Comparison of ENCODE assay signal across 26 cellular contexts in the genomic region with DNA sequence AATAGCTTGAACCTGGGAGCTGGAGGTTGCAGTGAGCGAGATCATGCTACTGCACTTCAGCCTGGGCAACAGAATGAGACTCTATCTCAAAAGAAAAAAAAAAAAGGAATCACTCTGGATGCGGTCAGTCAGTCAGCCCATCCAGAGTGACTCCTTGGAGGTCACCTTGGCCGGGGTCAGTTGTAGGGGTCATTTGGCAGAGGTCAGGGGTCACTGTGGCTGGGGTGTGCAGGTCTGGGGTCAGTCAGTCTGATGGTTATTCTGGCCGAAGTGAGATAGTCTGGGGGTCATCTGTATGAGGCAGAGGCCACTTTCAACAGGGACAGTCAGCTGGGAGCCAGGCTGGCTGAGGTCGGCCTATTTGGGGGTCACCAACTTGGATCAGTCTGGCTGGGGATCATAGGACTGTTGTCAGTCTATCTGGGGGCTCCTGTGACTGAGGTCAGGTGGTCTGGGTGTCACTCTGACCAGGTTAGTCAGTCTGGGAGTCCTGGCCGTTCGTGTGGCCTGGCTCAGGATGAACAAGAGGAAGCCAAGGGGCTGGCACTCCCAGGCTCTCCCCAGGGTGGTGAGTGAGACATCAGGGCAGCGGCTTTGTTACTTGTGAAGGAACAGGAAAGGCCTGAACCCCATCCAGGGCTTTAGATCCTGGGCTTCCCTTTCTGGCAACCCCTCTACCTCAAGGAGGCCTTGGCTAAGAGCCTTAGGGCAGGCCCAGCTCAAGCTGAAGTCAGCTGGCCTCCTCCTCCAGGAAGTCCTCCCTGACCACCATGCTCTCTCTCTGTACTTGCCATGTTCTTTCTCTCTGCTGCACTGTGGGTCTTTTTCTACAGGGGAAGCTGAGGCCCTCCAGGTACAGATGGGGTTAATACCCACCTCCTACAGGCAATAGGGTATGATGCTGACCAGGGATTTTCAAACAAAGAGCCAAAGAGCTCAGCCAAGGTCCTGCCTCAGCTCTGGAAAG.
"Had no signal": no experiment of that assay in that cellular context is flagged by ENCODE, and none has a peak within 500 bp of the region (broad histone marks: within the 10 kb centered on the region; RNA-seq: fewer than 3 reads in every experiment).

No MANE protein-coding gene starts in this region.

- H3K9me3 Mint-ChIP-seq: activated CD4-positive, alpha-beta memory T cell treated with anti-CD3 and anti-CD28 coated beads, Interleukin-2, amount 10 ng/mL, durations not matched to agents 7 days and 5 days; activated naive CD8-positive, alpha-beta T cell treated with anti-CD3 and anti-CD28 coated beads, Interleukin-2, amount 50 U/mL, for 24 hours; activated T-helper 17 cell treated with anti-CD3 and anti-CD28 coated beads, Interleukin-2, amount 50 U/mL, for 72 hours; naive B cell had no signal

- H3K27ac Mint-ChIP-seq: activated CD4-positive, alpha-beta memory T cell treated with anti-CD3 and anti-CD28 coated beads, Interleukin-2, amount 10 ng/mL, durations not matched to agents 7 days and 5 days; activated CD8-positive, alpha-beta memory T cell treated with anti-CD3 and anti-CD28 coated beads, Interleukin-2, amount 10 ng/mL, durations not matched to agents 7 days and 5 days; activated naive CD8-positive, alpha-beta T cell treated with anti-CD3 and anti-CD28 coated beads, Interleukin-2, amount 50 U/mL, for 24 hours; activated T-helper 17 cell treated with anti-CD3 and anti-CD28 coated beads, Interleukin-2, amount 50 U/mL, for 72 hours had no signal

- H3K4me1 ChIP-seq: gastrocnemius medialis, heart left ventricle, pancreas had no signal

- H3K4me1 Mint-ChIP-seq: activated CD4-positive, alpha-beta memory T cell treated with anti-CD3 and anti-CD28 coated beads, Interleukin-2, amount 10 ng/mL, durations not matched to agents 7 days and 5 days; activated CD8-positive, alpha-beta memory T cell treated with anti-CD3 and anti-CD28 coated beads, Interleukin-2, amount 10 ng/mL, durations not matched to agents 7 days and 5 days; activated naive CD8-positive, alpha-beta T cell treated with anti-CD3 and anti-CD28 coated beads, Interleukin-2, amount 50 U/mL, for 24 hours; activated T-helper 17 cell treated with anti-CD3 and anti-CD28 coated beads, Interleukin-2, amount 50 U/mL, for 72 hours; naive B cell had no signal

- H3K36me3 Mint-ChIP-seq: activated CD8-positive, alpha-beta memory T cell treated with anti-CD3 and anti-CD28 coated beads, Interleukin-2, amount 10 ng/mL, durations not matched to agents 7 days and 5 days; naive B cell had no signal

- H3K27me3 Mint-ChIP-seq: activated CD8-positive, alpha-beta memory T cell treated with anti-CD3 and anti-CD28 coated beads, Interleukin-2, amount 10 ng/mL, durations not matched to agents 7 days and 5 days had no signal

- H3K27ac ChIP-seq: brain microvascular endothelial cell, coronary artery, gastrocnemius medialis, heart left ventricle, left lung, neutrophil, pancreas had no signal

- ATAC-seq: activated CD8-positive, alpha-beta memory T cell treated with anti-CD3 and anti-CD28 coated beads, Interleukin-2, amount 10 ng/mL, durations not matched to agents 7 days and 5 days; activated naive CD8-positive, alpha-beta T cell treated with anti-CD3 and anti-CD28 coated beads, Interleukin-2, amount 50 U/mL, for 24 hours; activated T-helper 17 cell treated with anti-CD3 and anti-CD28 coated beads, Interleukin-2, amount 50 U/mL, for 72 hours; esophagus mucosa; gastrocnemius medialis; heart left ventricle; left lung; mucosa of descending colon; pancreas had no signal

- H3K4me3 ChIP-seq: coronary artery, gastrocnemius medialis, heart left ventricle, left lung, mucosa of descending colon, pancreas had no signal

- H3K36me3 ChIP-seq: brain microvascular endothelial cell, gastrocnemius medialis, heart left ventricle, left lung, neutrophil, pancreas had no signal

- H3K4me3 Mint-ChIP-seq: activated CD4-positive, alpha-beta memory T cell treated with anti-CD3 and anti-CD28 coated beads, Interleukin-2, amount 10 ng/mL, durations not matched to agents 7 days and 5 days; activated CD8-positive, alpha-beta memory T cell treated with anti-CD3 and anti-CD28 coated beads, Interleukin-2, amount 10 ng/mL, durations not matched to agents 7 days and 5 days; activated naive CD8-positive, alpha-beta T cell treated with anti-CD3 and anti-CD28 coated beads, Interleukin-2, amount 50 U/mL, for 24 hours; activated T-helper 17 cell treated with anti-CD3 and anti-CD28 coated beads, Interleukin-2, amount 50 U/mL, for 72 hours; naive B cell had no signal

- DNase-seq: activated CD4-positive, alpha-beta memory T cell treated with anti-CD3 and anti-CD28 coated beads, Interleukin-2, amount 10 ng/mL, durations not matched to agents 7 days and 5 days; activated CD4-positive, alpha-beta T cell treated with anti-CD3 and anti-CD28 coated beads for 48 hours; activated CD4-positive, CD25-positive, alpha-beta regulatory T cell; activated CD8-positive, alpha-beta memory T cell treated with anti-CD3 and anti-CD28 coated beads, Interleukin-2, amount 10 ng/mL, durations not matched to agents 7 days and 5 days; activated naive CD4-positive, alpha-beta T cell treated with Interleukin-2 at 50 U/mL for 16 hours; activated naive CD8-positive, alpha-beta T cell treated with anti-CD3 and anti-CD28 coated beads, Interleukin-2, amount 50 U/mL, for 24 hours; activated T-cell treated with anti-CD3 and anti-CD28 coated beads, Interleukin-2, amount 50 U/mL, for 1 hour; anterior cingulate cortex; brain microvascular endothelial cell; gastrocnemius medialis; heart left ventricle; kidney; left lung; mucosa of descending colon; naive B cell; pancreas; stimulated activated CD4-positive, alpha-beta T cell treated with anti-CD3 and anti-CD28 coated beads, Interleukin-12 subunit alpha, Interleukin-12 subunit beta, amount 100 ng/mL, for 4 hours; stimulated activated CD4-positive, alpha-beta T cell treated with anti-CD3 and anti-CD28 coated beads, Interleukin-1b, Interleukin-23, amount 100 ng/mL, for 48 hours; stimulated activated CD8-positive, alpha-beta memory T cell treated with anti-CD3 and anti-CD28 coated beads, Interleukin-4, amount 100 ng/mL, for 48 hours; stimulated activated naive CD4-positive, alpha-beta T cell; T-helper 1 cell; T-helper 9 cell had no signal

- H3K27me3 ChIP-seq: brain microvascular endothelial cell, gastrocnemius medialis, left lung, pancreas had no signal

- H3K9me3 ChIP-seq: gastrocnemius medialis, heart left ventricle, left lung, mucosa of descending colon, neutrophil, pancreas had no signal
